In genomic region chr19:42465827-42466280, GRCh38 we compare ENCODE assay signal across 10 cellular contexts. TPM values are rescaled to one million over a fixed set of nuclear protein-coding genes. Genes with fewer than 3 reads are reported as not detected.
DNase-seq lines count a peak whose midpoint lies in the region; ATAC-seq and TF ChIP-seq lines count a peak whose summit lies in the region.
"Had no signal": no experiment of that assay in that cellular context is flagged by ENCODE, and none has a peak within 500 bp of the region (broad histone marks: within the 10 kb centered on the region; RNA-seq: fewer than 3 reads in every experiment).

No MANE protein-coding gene starts in this region.

- no TSS peak for BruUV-seq in OCI-LY7 (replicated peaks; lab: Mats Ljungman, UMichigan)

- 69 to 90% (median 75%) methylated on average over 5 of the region's 5 CpGs for WGBS in heart left ventricle, 4 donors
- WGBS in testis, 2 donors = 74 to 89% methylated on average over 5 of the region's 5 CpGs
- 83 to 97% (median 90%) methylated on average over 5 of the region's 5 CpGs for WGBS in adrenal gland, 4 donors

- DNase-seq in heart left ventricle (no peak), Right ventricle myocardium superior (no peak), OCI-LY7 (ENCODE audit: low spot score) (peak; percentile 90), testis (no peak), cerebellar cortex (ENCODE audit: low spot score) (no peak), cerebellar nuclear complex (lab: John Stamatoyannopoulos, UW) (no peak), adrenal gland (no peak)

- TF ChIP-seq POLR2A in heart left ventricle (IDR thresholded peaks at IDR 0.05) (no peak), testis (IDR thresholded peaks at IDR 0.05) (no peak), adrenal gland (IDR thresholded peaks at IDR 0.05) (no peak)

- TF ChIP-seq CTCF in heart left ventricle (IDR thresholded peaks at IDR 0.05) (no peak), OCI-LY7 (conservative IDR thresholded peaks at IDR 0.05; ENCODE audit: low read length) (peak; percentile 77), testis (IDR thresholded peaks at IDR 0.05) (no peak), adrenal gland (IDR thresholded peaks at IDR 0.05) (no peak)

- H3K9me2 ChIP-seq in OCI-LY7 (ENCODE audit: insufficient read depth, low read length) = no peaks in the 10 kb centered on the region

- POLR2A ChIA-PET in OCI-LY7 (lab: Charles Lee) = interaction anchor here (1.0 to 2.0 kb wide), 8 partner anchors 16 to 63 kb away, joined by 3 to 7 read pairs (median 5); partner anchors contain the start of gene CEACAM1

- peak overlapping the region; percentile 65; the same call in 1 of the 2 replicates for H2AFZ ChIP-seq in OCI-LY7 (ENCODE audit: low read length)

- ATAC-seq in heart left ventricle (no peak), Right ventricle myocardium superior (ENCODE audit: poor library complexity) (no peak), HG02678 (IDR thresholded peaks at IDR 0.05; ENCODE audit: unreplicated experiment) (peak; percentile 80)

- H3K9me3 ChIP-seq in heart left ventricle (no peaks in the 10 kb centered on the region), OCI-LY7 (ENCODE audit: low read length) (no peaks in the 10 kb centered on the region), testis (no peaks in the 10 kb centered on the region), adrenal gland (replicated peaks in 1 of 3) (no peaks in the 10 kb centered on the region)

- H3K36me3 ChIP-seq in heart left ventricle (no peaks in the 10 kb centered on the region), OCI-LY7 (ENCODE audit: insufficient read depth, low read length) (no peaks in the 10 kb centered on the region), testis (ENCODE audit: low read depth, missing control alignments) (no peaks in the 10 kb centered on the region), adrenal gland (replicated peaks in 1 of 2) (no peaks in the 10 kb centered on the region)

- H3K27me3 ChIP-seq in heart left ventricle (no peaks in the 10 kb centered on the region), testis (no peaks in the 10 kb centered on the region), adrenal gland (no peaks in the 10 kb centered on the region)

- H3K79me2 ChIP-seq in OCI-LY7 (ENCODE audit: insufficient read depth, low read depth, low read length) = no peaks in the 10 kb centered on the region

- peak overlapping the region in 10 of 12 donors; percentile 8 to 71 (median 58) for H3K27ac ChIP-seq in heart left ventricle
- H3K27ac ChIP-seq in OCI-LY7 (ENCODE audit: low read depth, low read length, poor library complexity, severe bottlenecking) = peak overlapping the region; percentile 96
- H3K27ac ChIP-seq in testis = peak overlapping the region; percentile 14 to 27
- H3K27ac ChIP-seq in adrenal gland = peak overlapping the region in 2 of 5 donors; percentile 59 to 80

- intact Hi-C loops in heart left ventricle (cut with DNase I) = no loop called here
- intact Hi-C loops in Right ventricle myocardium superior (cut with DNase I) = loop anchor here (5.0 kb wide), 1 partner anchor 61 kb away; the partner anchor contains the start of gene CEACAM1
- intact Hi-C loops in OCI-LY7 (cut with micrococcal nuclease; ENCODE audit: unreplicated experiment) = loop anchor here (1.0 kb wide), 3 partner anchors 16 to 63 kb away; no protein-coding TSS in a partner anchor
- intact Hi-C loops in testis (cut with DNase I; ENCODE audit: low total_unique reads) = no loop called here
- intact Hi-C loops in adrenal gland (cut with DNase I) = no loop called here

- peaks cover 0 to 26% (median 12%) of the 10 kb centered on the region in 12 donors for H3K4me1 ChIP-seq in heart left ventricle
- peaks cover 85% of the 10 kb centered on the region for H3K4me1 ChIP-seq in OCI-LY7 (ENCODE audit: insufficient read depth, low read length, poor library complexity, severe bottlenecking)
- peaks cover 25% of the 10 kb centered on the region for H3K4me1 ChIP-seq in testis
- H3K4me1 ChIP-seq in adrenal gland (replicated peaks in 1 of 2) = peaks cover 0 to 43% of the 10 kb centered on the region in 2 donors

- H4K20me1 ChIP-seq in OCI-LY7 (ENCODE audit: insufficient read depth, low read length) = no peaks in the 10 kb centered on the region

- H3K4me2 ChIP-seq in OCI-LY7 (ENCODE audit: low read length) = peak overlapping the region; percentile 78

- CTCF ChIA-PET in OCI-LY7 (lab: Charles Lee; ENCODE audit: unreplicated experiment) = interaction anchor here (1.1 to 1.3 kb wide), 3 partner anchors 11 to 63 kb away, joined by 3 to 5 read pairs (median 4); partner anchors contain the start of gene CEACAM1

- H3K4me3 ChIP-seq in heart left ventricle (no peak overlapping the region), OCI-LY7 (ENCODE audit: low read depth, low read length, poor library complexity, severe bottlenecking) (peak overlapping the region; percentile 41), testis (no peak overlapping the region), adrenal gland (no peak overlapping the region)

RNA-seq across cellular contexts. Expression of gene CXCL17, which starts 23.1 kb away (rescaled TPM):
- total RNA-seq in heart left ventricle = not detected
- polyA plus RNA-seq in heart left ventricle = not detected
- total RNA-seq in Right ventricle myocardium superior = not detected
- total RNA-seq in OCI-LY7 (2014; rRNA removed; shearing (Covaris generic)) = not detected in 2 replicates
- total RNA-seq in OCI-LY7 (2022) = not detected in 2 replicates
- not detected for total RNA-seq in testis
- not detected for polyA plus RNA-seq in testis (ENCODE audit: insufficient read depth, low read depth, low replicate concordance)
- under 1 TPM in 2 of 8 donors, not detected in 6; 0.34 to 0.50 TPM for total RNA-seq in adrenal gland
- polyA plus RNA-seq in adrenal gland = under 1 TPM in 1 of 3 donors, not detected in 2; 0.27 TPM
- total RNA-seq: activated CD8-positive, alpha-beta memory T cell treated with anti-CD3 and anti-CD28 coated beads for 36 hours; NCI-H460 had no signal

RNA-seq across cellular contexts. Expression of gene LIPE, which starts 38.7 kb away (rescaled TPM):
- 100 to 1,000 TPM in 1 of 9 donors, 10 to 100 TPM in 8; 34.7 to 111 (median 57.3) TPM for total RNA-seq in heart left ventricle
- 10 to 100 TPM; 47.1 to 67.1 TPM for polyA plus RNA-seq in heart left ventricle
- total RNA-seq in Right ventricle myocardium superior = 61.4 TPM
- total RNA-seq in OCI-LY7 (2014; rRNA removed; shearing (Covaris generic)) = 11.5 and 21.2 TPM in 2 replicates
- total RNA-seq in OCI-LY7 (2022) = 35.6 and 39.3 TPM in 2 replicates
- 10 to 100 TPM; 49.2 to 73.5 TPM for total RNA-seq in testis
- polyA plus RNA-seq in testis (ENCODE audit: insufficient read depth, low read depth, low replicate concordance) = 131 TPM
- total RNA-seq in adrenal gland = 100 to 1,000 TPM in 1 of 8 donors, 10 to 100 TPM in 7; 11.2 to 230 (median 43.3) TPM
- polyA plus RNA-seq in adrenal gland = 100 to 1,000 TPM in 1 of 3 donors, 10 to 100 TPM in 2; 29.9 to 204 (median 68.6) TPM

Comparison
In these comparisons a context has a peak if more than half of its experiments do, and no peak if none do; other contexts are left out.
1. intact Hi-C loops: an anchor here in Right ventricle myocardium superior (5.0 kb wide) and OCI-LY7 (1.0 kb wide); none called in heart left ventricle, testis and adrenal gland.